Comparison of ENCODE assay signal across 9 cellular contexts in genomic region chr5:109105631-109106267, GRCh38.
DNase-seq lines count a peak whose midpoint lies in the region; ATAC-seq, FAIRE-seq and TF ChIP-seq lines count a peak whose summit lies in the region.
"Had no signal": no experiment of that assay in that cellular context is flagged by ENCODE, and none has a peak within 500 bp of the region (broad histone marks: within the 10 kb centered on the region; RNA-seq: fewer than 3 reads in every experiment).

No MANE protein-coding gene starts in this region.

- H3K36me3 ChIP-seq in bronchial epithelial cell (ENCODE audit: control insufficient read depth, insufficient read depth, low read length) = no peaks in the 10 kb centered on the region
- no peaks in the 10 kb centered on the region for H3K36me3 ChIP-seq in lung (ENCODE audit: control insufficient read depth in 2 of 2, insufficient read depth in 2 of 2, low read length in 2 of 2)

- POLR2A ChIA-PET in AG04449 (lab: Yijun Ruan, JAX) = interaction anchor here (0.6 kb wide), 1 partner anchor 304 kb away, joined by 6 read pairs; the partner anchor contains the start of gene PJA2

- FAIRE-seq in bronchial epithelial cell (lab: Jason Lieb, UNC) (no peak), GM12891 (lab: Jason Lieb, UNC) (no peak)

- DNase-seq in AG04449 (ENCODE audit: low read depth, low spot score) (peak; percentile 73), LHCN-M2 (ENCODE audit: low read depth) (peak; percentile 87), bronchial epithelial cell (ENCODE audit: low read depth) (peak; percentile 89), lung (ENCODE audit: low spot score) (no peak), NCI-H1048 (lab: John Stamatoyannopoulos, UW) (no peak), KBM-7 (no peak), GM12891 (ENCODE audit: insufficient read length, low spot score) (no peak)
- no peak for DNase-seq in stimulated activated CD4-positive, alpha-beta T cell treated with anti-CD3 and anti-CD28 coated beads, Interleukin-2, amount 100 ng/mL, for 24 hours
- DNase-seq: CD4-positive, alpha-beta T cell had no signal

- CTCF ChIA-PET in AG04449 (lab: Yijun Ruan, JAX) = no interaction called here

- H3K4me3 ChIP-seq in AG04449 (ENCODE audit: low read depth, low read length) (peak overlapping the region; percentile 30), bronchial epithelial cell (ENCODE audit: low read depth, low read length) (no peak overlapping the region), lung (no peak overlapping the region)

- H3K27ac ChIP-seq in lung (ENCODE audit: low read depth in 1 of 2, low read length in 1 of 2) = peak overlapping the region in 1 of 2 donors; percentile 66

- H3K4me1 ChIP-seq in lung (ENCODE audit: control insufficient read depth in 2 of 2, insufficient read depth in 2 of 2, low read length in 2 of 2) = peaks cover 0 to 11% of the 10 kb centered on the region in 2 donors

- WGBS in lung, 2 donors = 51 to 66% methylated on average over 5 of the region's 5 CpGs

- ATAC-seq in lung (ENCODE audit: insufficient read depth, low FRiP score) = peak; percentile 69

- TF ChIP-seq CTCF in AG04449 (IDR thresholded peaks at IDR 0.05; ENCODE audit: insufficient read depth, low read length, missing control alignments) (no peak), bronchial epithelial cell (IDR thresholded peaks at IDR 0.05; ENCODE audit: insufficient read depth, low read length, severe bottlenecking) (no peak), lung (IDR thresholded peaks at IDR 0.05; ENCODE audit: control extremely low read depth, extremely low read depth) (no peak)

- no peak for TF ChIP-seq POLR2A in GM12891 (IDR thresholded peaks at IDR 0.05; ENCODE audit: low read depth, low read length)

- in situ Hi-C loops in KBM-7 (cut with MboI; ENCODE audit: low pct_unique_long_range_greater_than_20kb, low sequenced_read_pairs) = no loop called here

- no peaks in the 10 kb centered on the region for H3K9me3 ChIP-seq in lung (ENCODE audit: control insufficient read depth in 2 of 2, insufficient read depth in 1 of 2, low read length in 1 of 2)

- H3K27me3 ChIP-seq in bronchial epithelial cell (ENCODE audit: control insufficient read depth, insufficient read depth, low read length) (no peaks in the 10 kb centered on the region), lung (ENCODE audit: control insufficient read depth, insufficient read depth) (no peaks in the 10 kb centered on the region)

TF ChIP-seq in GM12891, 5 proteins besides CTCF, POLR2A, EP300 and RAD21:
- no peak for TF ChIP-seq POU2F2 (IDR thresholded peaks at IDR 0.05; ENCODE audit: low read depth, low read length)
- no peak for TF ChIP-seq TAF1 (IDR thresholded peaks at IDR 0.05; ENCODE audit: low read depth, low read length)
- TF ChIP-seq POLR2AphosphoS5 (IDR thresholded peaks at IDR 0.05; ENCODE audit: low read depth, low read length) = no peak
- TF ChIP-seq SPI1 (IDR thresholded peaks at IDR 0.05; ENCODE audit: low read depth, low read length) = no peak
- no peak for TF ChIP-seq PAX5 (IDR thresholded peaks at IDR 0.05; ENCODE audit: insufficient read depth, low read length, severe bottlenecking)

Comparison
In these comparisons a context has a peak if more than half of its experiments do, and no peak if none do; other contexts are left out.
1. DNase-seq: peak in AG04449 (single experiment), LHCN-M2 (single experiment) and bronchial epithelial cell (single experiment); none in lung (single experiment), NCI-H1048 (single experiment), KBM-7 (single experiment), GM12891 (single experiment) and stimulated activated CD4-positive, alpha-beta T cell treated with anti-CD3 and anti-CD28 coated beads, Interleukin-2, amount 100 ng/mL, for 24 hours (0 of 2).